ENCODE assay signal across 8 cellular contexts in genomic region chr6:33075568-33076405, GRCh38. TPM values are rescaled to one million over a fixed set of nuclear protein-coding genes. Genes with fewer than 3 reads are reported as not detected.
DNase-seq lines count a peak whose midpoint lies in the region; ATAC-seq and TF ChIP-seq lines count a peak whose summit lies in the region.

Gene HLA-DPB1, plus strand, starts transcription at chr6:33075990. Its CDS starts 52 bp downstream, at chr6:33076042.

- intact Hi-C loops in right lobe of liver (cut with DNase I) = no loop called here

- peak; percentile 53 for TF ChIP-seq POLR2A in right lobe of liver (IDR thresholded peaks at IDR 0.05)

- no peaks in the 10 kb centered on the region for H3K36me3 ChIP-seq in RWPE2 (ENCODE audit: low read depth)
- H3K36me3 ChIP-seq in right lobe of liver = no peaks in the 10 kb centered on the region
- H3K36me3 ChIP-seq in thymus (ENCODE audit: control insufficient read depth, insufficient read depth) = no peaks in the 10 kb centered on the region

- H3K27ac ChIP-seq in RWPE2 (ENCODE audit: poor library complexity, severe bottlenecking) (no peak within 1 kb of the TSS), cingulate gyrus (ENCODE audit: low read depth, low read length) (peak within 1 kb of the TSS; percentile 2), right lobe of liver (peak within 1 kb of the TSS; percentile 25 to 57 (median 45)), thymus (ENCODE audit: low read depth) (peak within 1 kb of the TSS; percentile 80)

- 32% methylated on average over 10 of the region's 10 CpGs for WGBS in right lobe of liver (ENCODE audit: insufficient coverage, low coverage, low lambda C conversion rate, missing lambda C conversion rate)
- 11% methylated on average over 10 of the region's 10 CpGs for WGBS in thymus

- H3K27me3 ChIP-seq in RWPE2 (ENCODE audit: insufficient read depth, poor library complexity, severe bottlenecking) = peaks cover 8% of the 10 kb centered on the region
- H3K27me3 ChIP-seq in right lobe of liver = no peaks in the 10 kb centered on the region
- H3K27me3 ChIP-seq in thymus (ENCODE audit: control insufficient read depth, insufficient read depth) = no peaks in the 10 kb centered on the region

- TF ChIP-seq CTCF in RWPE2 (IDR thresholded peaks at IDR 0.05; ENCODE audit: poor library complexity, severe bottlenecking) = no peak
- TF ChIP-seq CTCF in right lobe of liver (IDR thresholded peaks at IDR 0.05) = no peak

- no peaks in the 10 kb centered on the region for H3K9me3 ChIP-seq in RWPE2 (ENCODE audit: severe bottlenecking)
- no peaks in the 10 kb centered on the region for H3K9me3 ChIP-seq in right lobe of liver
- no peaks in the 10 kb centered on the region for H3K9me3 ChIP-seq in thymus (ENCODE audit: control insufficient read depth)

- peak; percentile 58 for ATAC-seq in GM19043 (IDR thresholded peaks at IDR 0.05; ENCODE audit: low read depth, unreplicated experiment)
- peak; percentile 58 for ATAC-seq in HG03103 (IDR thresholded peaks at IDR 0.05; ENCODE audit: low read depth, unreplicated experiment)
- peak; percentile 92 for ATAC-seq in RWPE2 (ENCODE audit: low read depth)
- ATAC-seq in right lobe of liver = peak; percentile 75 to 83 (median 78)

- DNase-seq in DMS53 (lab: John Stamatoyannopoulos, UW) (peak; percentile 79), RWPE2 (ENCODE audit: low spot score) (no peak), right lobe of liver (no peak)
- DNase-seq in activated CD4-positive, alpha-beta T cell treated with anti-CD3 and anti-CD28 coated beads for 1 hour = no peak

- H3K4me1 ChIP-seq in RWPE2 (ENCODE audit: insufficient read depth, poor library complexity, severe bottlenecking) = no peaks in the 10 kb centered on the region
- H3K4me1 ChIP-seq in right lobe of liver = peaks cover 0 to 7% (median 0%) of the 10 kb centered on the region in 4 donors
- H3K4me1 ChIP-seq in thymus (ENCODE audit: control insufficient read depth, insufficient read depth, low read length) = no peaks in the 10 kb centered on the region

- H3K4me3 ChIP-seq in RWPE2 (ENCODE audit: severe bottlenecking) (no peak within 1 kb of the TSS), right lobe of liver (peak within 1 kb of the TSS; percentile 22 to 42 (median 28)), thymus (ENCODE audit: low read length) (peak within 1 kb of the TSS; percentile 42)

RNA-seq across cellular contexts. Expression of gene HLA-DPB1, which starts in this region (rescaled TPM):
- 10 to 100 TPM in 5 of 6 experiments, 1 to 10 TPM in 1; 8.6 to 66.7 (median 23.0) TPM for total RNA-seq in right lobe of liver
- polyA plus RNA-seq in thymus = 575 TPM
